31 cellular contexts compared by ENCODE assay signal in genomic region chr12:50848963-50849362, GRCh38. TPM values are rescaled to one million over a fixed set of nuclear protein-coding genes. Genes with fewer than 3 reads are reported as not detected.
"Had no signal": no experiment of that assay in that cellular context is flagged by ENCODE, and none has a peak within 500 bp of the region (broad histone marks: within the 10 kb centered on the region; RNA-seq: fewer than 3 reads in every experiment).

No MANE protein-coding gene starts in this region.

- ATAC-seq: effector memory CD8-positive, alpha-beta T cell; esophagus mucosa; gastroesophageal sphincter; left lung; left ventricle myocardium superior; lower lobe of right lung; mucosa of descending colon had no signal

- H3K27ac ChIP-seq: colonic mucosa, epithelial cell of prostate, esophagus squamous epithelium, gastroesophageal sphincter, heart right ventricle, left lung, lower lobe of right lung had no signal

- DNase-seq: colonic mucosa; cortex of kidney; effector CD8-positive, alpha-beta T cell; effector memory CD8-positive, alpha-beta T cell; endodermal cell; erythroblast; esophagus squamous epithelium; foreskin fibroblast; foreskin melanocyte; glutamatergic neuron; head of caudate nucleus; heart right ventricle; hippocampal formation; left cardiac atrium; left lung; left ventricle myocardium superior; lower lobe of right lung; mesenchymal stem cell; mucosa of descending colon had no signal

- H3K4me3 Mint-ChIP-seq: dendritic cell treated with granulocyte-macrophage colony-stimulating factor and Interleukin-4, amounts not matched to agents 40 ng/mL and 50 ng/mL, for 4 days; effector memory CD8-positive, alpha-beta T cell; endodermal cell; mesothelial cell of epicardium had no signal

- H3K27me3 ChIP-seq: colonic mucosa, esophagus squamous epithelium, gastroesophageal sphincter, left lung had no signal

- H3K4me1 ChIP-seq: colonic mucosa, esophagus squamous epithelium, gastroesophageal sphincter, left lung, lower lobe of right lung had no signal

- H3K36me3 ChIP-seq: colonic mucosa, esophagus squamous epithelium, gastroesophageal sphincter, heart right ventricle, left lung, lower lobe of right lung had no signal

- H3K9me3 ChIP-seq: colonic mucosa, esophagus squamous epithelium, gastroesophageal sphincter, left lung, lower lobe of right lung, mucosa of descending colon had no signal

- H3K4me3 ChIP-seq: colonic mucosa, esophagus squamous epithelium, gastroesophageal sphincter, heart right ventricle, left lung, lower lobe of right lung, mucosa of descending colon had no signal

- H3K27ac Mint-ChIP-seq: dendritic cell treated with granulocyte-macrophage colony-stimulating factor and Interleukin-4, amounts not matched to agents 40 ng/mL and 50 ng/mL, for 4 days; endodermal cell; mesothelial cell of epicardium had no signal

- H3K4me1 Mint-ChIP-seq: endodermal cell, mesothelial cell of epicardium had no signal

- H3K9me3 Mint-ChIP-seq: effector memory CD8-positive, alpha-beta T cell; endodermal cell had no signal

RNA-seq across cellular contexts. Expression of gene TMPRSS12, which starts 6.2 kb away (rescaled TPM):
- total RNA-seq: chondrocyte, colonic mucosa, dermis microvascular lymphatic vessel endothelial cell, endodermal cell, esophagus mucosa, esophagus squamous epithelium, gastroesophageal sphincter, glomerular endothelial cell, heart right ventricle, kidney epithelial cell, left cardiac atrium, left lung, left ventricle myocardium superior, lower lobe of right lung, lung microvascular endothelial cell, mesenteric fat pad, mesothelial cell of epicardium, mucosa of descending colon had no signal
- polyA plus RNA-seq: heart right ventricle, keratinocyte had no signal
